In genomic region chr16:789451-789850, GRCh38 we compare ENCODE assay signal across 1 cellular context.
TF ChIP-seq lines count a peak whose summit lies in the region.

No MANE protein-coding gene starts in this region.

TF ChIP-seq in WTC11, 78 proteins besides CTCF, POLR2A, EP300 and RAD21 (continued from another document):
- TF ChIP-seq AR (CRISPR knock-in tag; IDR thresholded peaks at IDR 0.05) (no peak), ZNF219 (CRISPR knock-in tag; IDR thresholded peaks at IDR 0.05; ENCODE audit: borderline replicate concordance) (no peak), FOXP4 (CRISPR knock-in tag; IDR thresholded peaks at IDR 0.05) (no peak), GTF2I (CRISPR knock-in tag; conservative IDR thresholded peaks at IDR 0.05) (no peak)
